Comparison of ENCODE assay signal across 23 cellular contexts in genomic region chr5:33734541-33734940, GRCh38.
A peak's percentile ranks its signal among the peaks of the same experiment; 100 is the strongest.
DNase-seq lines count a peak whose midpoint lies in the region; ATAC-seq and TF ChIP-seq lines count a peak whose summit lies in the region.
"Had no signal": no experiment of that assay in that cellular context is flagged by ENCODE, and none has a peak within 500 bp of the region (broad histone marks: within the 10 kb centered on the region; RNA-seq: fewer than 3 reads in every experiment).

No MANE protein-coding gene starts in this region.

- H3K9me3 ChIP-seq in mesenchymal stem cell (ENCODE audit: control insufficient read depth, low read length), result no peaks in the 10 kb centered on the region
- H3K9me3 ChIP-seq in heart right ventricle, result no peaks in the 10 kb centered on the region
- H3K9me3 ChIP-seq: breast epithelium, left lung, MG63, right atrium auricular region, suprapubic skin had no signal

- H3K36me3 ChIP-seq in brain microvascular endothelial cell (replicated peaks) (peaks cover 10% of the 10 kb centered on the region), mesenchymal stem cell (ENCODE audit: control insufficient read depth in 1 of 2, insufficient read depth in 2 of 2, low read depth in 1 of 2, low read length in 2 of 2) (peaks cover 6 to 11% of the 10 kb centered on the region in 2 experiments), heart right ventricle (no peaks in the 10 kb centered on the region)
- H3K36me3 ChIP-seq: breast epithelium, left lung, MG63, right atrium auricular region, suprapubic skin, WERI-Rb-1 had no signal

- peak overlapping the region; percentile 11 for H4K91ac ChIP-seq in mesenchymal stem cell (ENCODE audit: low read length)

- DNase-seq in HT1080 (ENCODE audit: low read depth) (peak; percentile 64), brain microvascular endothelial cell (peak; percentile 53), mesenchymal stem cell (peak; percentile 61), LoVo (ENCODE audit: low spot score) (no peak), heart right ventricle (no peak), anterior cingulate cortex (lab: John Stamatoyannopoulos, UW) (no peak)
- DNase-seq in activated effector memory CD4-positive, alpha-beta T cell treated with anti-CD3 and anti-CD28 coated beads, Interleukin-2, amount 50 U/mL, for 16 hours, result no peak
- DNase-seq: activated CD4-positive, alpha-beta memory T cell treated with anti-CD3 and anti-CD28 coated beads for 36 hours; activated T-cell treated with anti-CD3 and anti-CD28 coated beads, Interleukin-2, amount 50 U/mL, for 24 hours; DMS79 treated with DMSO at 0.1 percent for 48 hours; MG63; NCI-H1436 treated with DMSO at 0.1 percent for 48 hours; NCI-H748 treated with DMSO at 0.1 percent for 48 hours; OCI-M1; SIG-M5; stimulated activated CD4-positive, alpha-beta T cell treated with anti-CD3 and anti-CD28 coated beads, Interleukin-15, amount 100 ng/mL, for 24 hours; T-helper 17 cell; WERI-Rb-1 had no signal

- H3K14ac ChIP-seq in mesenchymal stem cell (ENCODE audit: low read length in 2 of 2), result no peak overlapping the region

- peaks cover 28% of the 10 kb centered on the region for H3K4me1 ChIP-seq in mesenchymal stem cell (ENCODE audit: control insufficient read depth, insufficient read depth, low read depth, low read length)
- peaks cover 0 to 7% (median 0%) of the 10 kb centered on the region in 9 donors for H3K4me1 ChIP-seq in heart right ventricle
- H3K4me1 ChIP-seq: breast epithelium, right atrium auricular region, suprapubic skin had no signal

- H3K4me2 ChIP-seq in mesenchymal stem cell (ENCODE audit: low read length, poor library complexity, severe bottlenecking), result no peak overlapping the region

- H3K23ac ChIP-seq in mesenchymal stem cell (ENCODE audit: low read length in 2 of 2), result no peak overlapping the region

- ATAC-seq in heart right ventricle, result no peak
- ATAC-seq: activated naive CD4-positive, alpha-beta T cell treated with anti-CD3 and anti-CD28 coated beads, Interleukin-2, amount 50 U/mL, for 72 hours; left lung; T-helper 17 cell had no signal

- intact Hi-C loops in heart right ventricle (cut with DNase I), result no loop called here

- peak overlapping the region; percentile 33 for H3K9ac ChIP-seq in mesenchymal stem cell (ENCODE audit: low read length)

- H4K8ac ChIP-seq in mesenchymal stem cell (ENCODE audit: low read length), result peak overlapping the region; percentile 12

- peak overlapping the region; percentile 81 for H3K27ac ChIP-seq in brain microvascular endothelial cell
- no peak overlapping the region for H3K27ac ChIP-seq in mesenchymal stem cell (ENCODE audit: low read length, poor library complexity, severe bottlenecking)
- H3K27ac ChIP-seq in heart right ventricle, result no peak overlapping the region
- H3K27ac ChIP-seq: left lung, right atrium auricular region, suprapubic skin, WERI-Rb-1 had no signal

- peak overlapping the region; percentile 81 for H2AK5ac ChIP-seq in mesenchymal stem cell (ENCODE audit: low read length, severe bottlenecking)

- H2BK5ac ChIP-seq in mesenchymal stem cell (ENCODE audit: low read depth, low read length, poor library complexity, severe bottlenecking), result no peak overlapping the region

- H3K18ac ChIP-seq in mesenchymal stem cell (ENCODE audit: low read depth in 1 of 2, low read length in 2 of 2), result peak overlapping the region; percentile 37 to 73

- TF ChIP-seq CTCF in brain microvascular endothelial cell (IDR thresholded peaks at IDR 0.05; ENCODE audit: low read depth, low read length, missing control alignments) (peak; percentile 19), heart right ventricle (IDR thresholded peaks at IDR 0.05) (no peak)

- no peak overlapping the region for H2AFZ ChIP-seq in mesenchymal stem cell (ENCODE audit: low read depth, low read length)

- no peak overlapping the region for H2BK15ac ChIP-seq in mesenchymal stem cell (ENCODE audit: low read depth, poor library complexity, severe bottlenecking)

- H2BK120ac ChIP-seq in mesenchymal stem cell (ENCODE audit: low read depth, low read length), result peak overlapping the region; percentile 50

- WGBS in mesenchymal stem cell, result 21% methylated on average over 2 of the region's 3 CpGs
- 38% methylated on average over 3 of the region's 3 CpGs for WGBS in heart right ventricle, 2 donors

- H3K4me3 ChIP-seq in brain microvascular endothelial cell (ENCODE audit: low read depth, low read length), result no peak overlapping the region
- no peak overlapping the region for H3K4me3 ChIP-seq in mesenchymal stem cell (ENCODE audit: insufficient read depth in 1 of 2, low read depth in 1 of 2, low read length in 2 of 2)
- H3K4me3 ChIP-seq in heart right ventricle, result no peak overlapping the region
- H3K4me3 ChIP-seq: breast epithelium, left lung, MG63, right atrium auricular region, suprapubic skin had no signal

- in situ Hi-C loops in brain microvascular endothelial cell (cut with HindIII; ENCODE audit: low pct_ligation_motif_present, low sequenced_read_pairs), result no loop called here

- peak overlapping the region; percentile 20 to 75 for H2BK12ac ChIP-seq in mesenchymal stem cell (ENCODE audit: low read length in 2 of 2)

- peaks cover 30% of the 10 kb centered on the region for H3K79me1 ChIP-seq in mesenchymal stem cell (replicated peaks; ENCODE audit: low read length, poor library complexity, severe bottlenecking)

- H3K27me3 ChIP-seq in brain microvascular endothelial cell (replicated peaks), result no peaks in the 10 kb centered on the region
- H3K27me3 ChIP-seq in mesenchymal stem cell (ENCODE audit: control insufficient read depth in 1 of 2, insufficient read depth in 1 of 2, low read length in 2 of 2), result no peaks in the 10 kb centered on the region
- peaks cover 0 to 5% (median 0%) of the 10 kb centered on the region in 7 donors for H3K27me3 ChIP-seq in heart right ventricle
- H3K27me3 ChIP-seq: breast epithelium, left lung, MG63, right atrium auricular region, suprapubic skin had no signal

- no peak overlapping the region for H3K4ac ChIP-seq in mesenchymal stem cell (ENCODE audit: low read depth in 1 of 2, low read length in 2 of 2)

Comparison
In these comparisons a context has a peak if more than half of its experiments do, and no peak if none do; other contexts are left out.
1. DNase-seq: peak in HT1080 (single experiment), brain microvascular endothelial cell (single experiment) and mesenchymal stem cell (single experiment); none in LoVo (single experiment), heart right ventricle (0 of 2), anterior cingulate cortex (0 of 58) and activated effector memory CD4-positive, alpha-beta T cell treated with anti-CD3 and anti-CD28 coated beads, Interleukin-2, amount 50 U/mL, for 16 hours (single experiment).